10 cellular contexts compared by ENCODE assay signal in genomic region chr3:17740703-17741102, GRCh38. TPM values are rescaled to one million over a fixed set of nuclear protein-coding genes. Genes with fewer than 3 reads are reported as not detected.
A peak's percentile ranks its signal among the peaks of the same experiment; 100 is the strongest.
DNase-seq lines count a peak whose midpoint lies in the region; ATAC-seq, FAIRE-seq and TF ChIP-seq lines count a peak whose summit lies in the region.
"Had no signal": no experiment of that assay in that cellular context is flagged by ENCODE, and none has a peak within 500 bp of the region (broad histone marks: within the 10 kb centered on the region; RNA-seq: fewer than 3 reads in every experiment).

No MANE protein-coding gene starts in this region.

- ATAC-seq in activated T-helper 17 cell treated with anti-CD3 and anti-CD28 coated beads, Interleukin-2, amount 50 U/mL, for 72 hours (replicated peaks): peak; percentile 6
- no peak for ATAC-seq in GM18502 (IDR thresholded peaks at IDR 0.05; ENCODE audit: poor library complexity, unreplicated experiment)

- no peaks in the 10 kb centered on the region for H3K27me3 Mint-ChIP-seq in activated T-helper 17 cell treated with anti-CD3 and anti-CD28 coated beads, Interleukin-2, amount 50 U/mL, for 72 hours

- peaks cover 39% of the 10 kb centered on the region for H3K79me2 ChIP-seq in keratinocyte (ENCODE audit: control insufficient read depth, insufficient read depth, low read length)

- peak overlapping the region; percentile 93 for H3K9ac ChIP-seq in keratinocyte (ENCODE audit: control insufficient read depth, extremely low read depth, insufficient read depth, low read length)

- peak overlapping the region; percentile 89 for H3K27ac Mint-ChIP-seq in activated T-helper 17 cell treated with anti-CD3 and anti-CD28 coated beads, Interleukin-2, amount 50 U/mL, for 72 hours

- no peaks in the 10 kb centered on the region for H3K9me3 ChIP-seq in keratinocyte (ENCODE audit: control insufficient read depth, low read depth, low read length)

- H3K36me3 Mint-ChIP-seq in activated T-helper 17 cell treated with anti-CD3 and anti-CD28 coated beads, Interleukin-2, amount 50 U/mL, for 72 hours (ENCODE audit: low read depth): peaks cover 19% of the 10 kb centered on the region

- peak overlapping the region; percentile 92 for H3K27ac ChIP-seq in keratinocyte (ENCODE audit: control insufficient read depth, insufficient read depth, low read length)

- no peaks in the 10 kb centered on the region for H3K9me3 Mint-ChIP-seq in activated T-helper 17 cell treated with anti-CD3 and anti-CD28 coated beads, Interleukin-2, amount 50 U/mL, for 72 hours

- H3K36me3 ChIP-seq in keratinocyte (ENCODE audit: control insufficient read depth in 2 of 2, extremely low read depth in 1 of 2, insufficient read depth in 2 of 2, low read length in 2 of 2): no peaks in the 10 kb centered on the region

- H3K4me1 ChIP-seq in keratinocyte (ENCODE audit: control insufficient read depth, extremely low read depth, insufficient read depth, low read length): peaks cover 28% of the 10 kb centered on the region

- peak overlapping the region; percentile 87 for H3K4me3 Mint-ChIP-seq in activated T-helper 17 cell treated with anti-CD3 and anti-CD28 coated beads, Interleukin-2, amount 50 U/mL, for 72 hours

- peaks cover 13% of the 10 kb centered on the region for H3K4me1 Mint-ChIP-seq in activated T-helper 17 cell treated with anti-CD3 and anti-CD28 coated beads, Interleukin-2, amount 50 U/mL, for 72 hours

- peak overlapping the region; percentile 98 for H3K4me2 ChIP-seq in keratinocyte (ENCODE audit: control insufficient read depth, extremely low read depth, insufficient read depth, low read depth, low read length)

- no peak for TF ChIP-seq CTCF in keratinocyte (optimal IDR thresholded peaks at IDR 0.05 in 1 of 3, IDR thresholded peaks at IDR 0.05 in 1 of 3, conservative IDR thresholded peaks at IDR 0.05 in 1 of 3; ENCODE audit: extremely low read depth in 1 of 3, insufficient read depth in 2 of 3, low read length in 3 of 3)

- dilution Hi-C loops in keratinocyte (cut with MboI; ENCODE audit: extremely low pct_ligation_motif_present, low sequenced_read_pairs): no loop called here

- FAIRE-seq in keratinocyte (lab: Jason Lieb, UNC): peak; percentile 68
- FAIRE-seq: endometrium, G401.6 had no signal

- H3K4me3 ChIP-seq in keratinocyte (ENCODE audit: control insufficient read depth in 2 of 3, extremely low read depth in 1 of 3, insufficient read depth in 2 of 3, low read depth in 1 of 3, low read length in 3 of 3): peak overlapping the region; percentile 49 to 85 (median 78)

- no peaks in the 10 kb centered on the region for H3K27me3 ChIP-seq in keratinocyte (ENCODE audit: control insufficient read depth, extremely low read depth, insufficient read depth, low read length)

- DNase-seq in NCI-H345 (lab: John Stamatoyannopoulos, UW): peak; percentile 19
- no peak for DNase-seq in NCI-H345 treated with DMSO at 0.1 percent for 48 hours (lab: John Stamatoyannopoulos, UW; ENCODE audit: unreplicated experiment)
- peak; percentile 42 for DNase-seq in MV-4-11 (lab: John Stamatoyannopoulos, UW)
- no peak for DNase-seq in keratinocyte (ENCODE audit: low read depth, low spot score)
- peak; percentile 24 for DNase-seq in superior temporal gyrus (ENCODE audit: extremely low spot score)
- DNase-seq in cerebellum (ENCODE audit: low spot score): no peak

- no peaks in the 10 kb centered on the region for H4K20me1 ChIP-seq in keratinocyte (ENCODE audit: control insufficient read depth, extremely low read depth, insufficient read depth, low read length)

- H2AFZ ChIP-seq in keratinocyte (ENCODE audit: control insufficient read depth, low read length): peak overlapping the region; percentile 66

- no peaks in the 10 kb centered on the region for H3K9me1 ChIP-seq in keratinocyte (ENCODE audit: control insufficient read depth, extremely low read depth, insufficient read depth, low read length)

RNA-seq across cellular contexts. Expression of gene TBC1D5, which starts 1.7 kb away (rescaled TPM):
- 10 to 100 TPM; 43.9 to 53.2 TPM for total RNA-seq in activated T-helper 17 cell treated with anti-CD3 and anti-CD28 coated beads, Interleukin-2, amount 50 U/mL, for 72 hours
- polyA plus RNA-seq in keratinocyte: 16.5 to 28.8 TPM (median 25.8 TPM) in 3 replicates
- polyA plus RNA-seq in keratinocyte (2011; ENCODE audit: low read depth): 24.8 TPM
- 16.9 and 25.9 TPM in 2 replicates for polyA plus RNA-seq in keratinocyte (2011; cell fraction: cytosol; rRNA removed)
- 22.1 and 22.2 TPM in 2 replicates for polyA plus RNA-seq in keratinocyte (2011; cell fraction: nucleus; rRNA removed)
- polyA plus RNA-seq in keratinocyte (2012; ENCODE audit: low replicate concordance): 10.2 and 24.2 TPM in 2 replicates
- polyA minus RNA-seq in keratinocyte: 27.2 to 50.6 TPM (median 29.0 TPM) in 3 replicates
- 32.8 TPM for polyA minus RNA-seq in keratinocyte (2011; cell fraction: cytosol; rRNA and poly(A)+ RNA removed)
- polyA minus RNA-seq in keratinocyte (2011; cell fraction: nucleus; rRNA and poly(A)+ RNA removed): 33.4 and 63.0 TPM in 2 replicates
- 95.1 TPM for total RNA-seq in cerebellum

Comparison
In these comparisons a context has a peak if more than half of its experiments do, and no peak if none do; other contexts are left out.
1. DNase-seq: peak in NCI-H345 (single experiment), MV-4-11 (single experiment) and superior temporal gyrus (single experiment); none in NCI-H345 treated with DMSO at 0.1 percent for 48 hours (single experiment), keratinocyte (single experiment) and cerebellum (single experiment).